In the genomic region with DNA sequence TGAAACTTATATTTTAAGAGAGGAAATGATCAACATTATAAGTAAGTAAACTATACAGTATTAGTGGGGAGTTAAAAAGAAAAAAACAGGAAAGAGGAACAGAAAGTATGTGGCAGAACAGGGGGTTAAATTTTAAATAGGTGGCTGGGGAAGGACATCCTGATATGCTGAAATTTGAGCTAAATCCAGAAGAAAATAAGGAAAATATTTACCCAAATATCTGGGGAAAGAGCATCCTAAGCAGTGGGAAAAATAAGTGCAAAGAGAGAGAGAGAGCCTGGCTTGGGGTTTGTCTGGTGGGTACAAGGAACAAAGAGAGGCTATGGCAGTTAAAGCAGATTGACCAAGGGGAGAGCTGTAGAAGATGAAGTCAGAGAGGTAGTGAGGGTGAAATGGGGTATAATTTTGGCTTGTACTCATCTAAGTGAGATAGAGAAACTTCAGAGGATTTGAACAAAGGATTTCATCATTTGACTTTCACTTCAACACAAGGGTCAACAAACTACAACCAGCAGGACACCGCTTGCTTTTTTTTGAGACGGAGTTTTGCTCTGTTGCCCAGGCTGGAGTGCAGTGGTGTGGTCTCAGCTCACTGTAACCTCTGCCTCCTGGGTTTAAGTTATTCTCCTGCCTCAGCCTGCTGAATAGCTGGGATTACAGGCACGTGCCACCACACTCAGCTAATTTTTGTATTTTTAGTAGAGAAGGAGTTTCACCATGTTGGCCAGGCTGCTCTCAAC, we compare ENCODE assay signal across 10 cellular contexts.
DNase-seq lines count a peak whose midpoint lies in the region; ATAC-seq and TF ChIP-seq lines count a peak whose summit lies in the region.
"Had no signal": no experiment of that assay in that cellular context is flagged by ENCODE, and none has a peak within 500 bp of the region (broad histone marks: within the 10 kb centered on the region; RNA-seq: fewer than 3 reads in every experiment).

No MANE protein-coding gene starts in this region.

- no peaks in the 10 kb centered on the region for H3K9me3 ChIP-seq in left ventricle myocardium inferior (replicated peaks)

- peak; percentile 66 for ATAC-seq in GM19328 (IDR thresholded peaks at IDR 0.05; ENCODE audit: unreplicated experiment)
- ATAC-seq in HG02763 (IDR thresholded peaks at IDR 0.05; ENCODE audit: unreplicated experiment) = peak; percentile 56
- ATAC-seq in HG03521 (IDR thresholded peaks at IDR 0.05; ENCODE audit: unreplicated experiment) = peak; percentile 46

- TF ChIP-seq CTCF in GM12865 (IDR thresholded peaks at IDR 0.05; ENCODE audit: insufficient read depth, low read depth, low read length, missing control alignments) = no peak
- TF ChIP-seq CTCF in left ventricle myocardium inferior (IDR thresholded peaks at IDR 0.05; ENCODE audit: borderline replicate concordance) = no peak

- H3K4me3 ChIP-seq in GM12865 (ENCODE audit: low read depth, low read length) = no peak overlapping the region
- H3K4me3 ChIP-seq in left ventricle myocardium inferior = no peak overlapping the region
- H3K4me3 ChIP-seq: lung had no signal

- H3K27ac ChIP-seq in left ventricle myocardium inferior (replicated peaks) = no peak overlapping the region

- no peaks in the 10 kb centered on the region for H3K36me3 ChIP-seq in left ventricle myocardium inferior

- intact Hi-C loops in left ventricle myocardium inferior (cut with micrococcal nuclease) = loop anchor here (5.0 kb wide), 1 partner anchor 562 kb away; no protein-coding TSS in a partner anchor
- intact Hi-C loops in posterior cingulate gyrus (cut with DNase I) = loop anchor here (10.0 kb wide), 1 partner anchor 560 kb away; no protein-coding TSS in a partner anchor

- H3K27me3 ChIP-seq in left ventricle myocardium inferior (ENCODE audit: low read depth) = peaks cover 18% of the 10 kb centered on the region

- DNase-seq in GM12865 (ENCODE audit: low read depth) (peak; percentile 37), left ventricle myocardium inferior (no peak), posterior cingulate gyrus (no peak), NCI-H510A treated with DMSO at 0.1 percent for 48 hours (lab: John Stamatoyannopoulos, UW) (no peak)
- DNase-seq in activated T-cell treated with anti-CD3 and anti-CD28 coated beads, Interleukin-2, amount 50 U/mL, for 48 hours = no peak
- DNase-seq: activated naive CD4-positive, alpha-beta T cell treated with anti-CD3 and anti-CD28 coated beads for 36 hours had no signal

- H3K4me1 ChIP-seq in left ventricle myocardium inferior = no peaks in the 10 kb centered on the region
